28 cellular contexts compared by ENCODE assay signal in the genomic region with DNA sequence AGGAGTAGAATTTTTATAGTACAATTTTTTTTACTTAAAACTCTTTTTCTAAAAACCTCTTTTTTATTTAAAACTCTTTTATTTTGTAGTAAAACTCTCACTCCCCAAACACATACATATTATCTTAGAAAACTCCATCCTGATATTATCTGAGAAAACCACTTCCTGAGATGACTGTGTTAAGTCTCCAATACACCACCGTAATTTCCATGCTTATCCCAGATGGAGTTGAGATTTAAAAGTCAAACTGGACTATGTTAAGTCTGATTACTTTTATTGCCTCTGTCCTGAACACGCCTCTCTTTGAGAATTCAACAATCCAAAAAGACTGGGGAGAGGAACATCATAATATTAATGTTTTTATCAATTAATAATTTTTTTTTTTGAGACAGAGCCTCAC. TPM values are rescaled to one million over a fixed set of nuclear protein-coding genes. Genes with fewer than 3 reads are reported as not detected.
DNase-seq lines count a peak whose midpoint lies in the region; ATAC-seq, FAIRE-seq and TF ChIP-seq lines count a peak whose summit lies in the region.
"Had no signal": no experiment of that assay in that cellular context is flagged by ENCODE, and none has a peak within 500 bp of the region (broad histone marks: within the 10 kb centered on the region; RNA-seq: fewer than 3 reads in every experiment).

No MANE protein-coding gene starts in this region.

- no peak for TF ChIP-seq RAD21 in IMR-90 (IDR thresholded peaks at IDR 0.05; ENCODE audit: low read length)

- H3K36me3 ChIP-seq in IMR-90 (ENCODE audit: control insufficient read depth, insufficient read depth, low read length): no peaks in the 10 kb centered on the region
- peaks cover 3% of the 10 kb centered on the region for H3K36me3 ChIP-seq in astrocyte (ENCODE audit: insufficient read depth, low read length)
- no peaks in the 10 kb centered on the region for H3K36me3 ChIP-seq in hepatocyte (replicated peaks; ENCODE audit: insufficient read depth, low read depth)
- H3K36me3 ChIP-seq in brain microvascular endothelial cell (replicated peaks): no peaks in the 10 kb centered on the region
- H3K36me3 ChIP-seq: BLaER1 had no signal

- FAIRE-seq in astrocyte (lab: Jason Lieb, UNC): no peak
- FAIRE-seq: GM19239 had no signal

- TF ChIP-seq POLR2A in IMR-90 (IDR thresholded peaks at IDR 0.05; ENCODE audit: low read depth, low read length): no peak

- CTCF ChIA-PET in IMR-90 (lab: Yijun Ruan, JAX): no interaction called here

- no peak overlapping the region for H3K18ac ChIP-seq in IMR-90 (ENCODE audit: low read depth, low read length)

- no peak overlapping the region for H2BK20ac ChIP-seq in IMR-90 (ENCODE audit: low read depth, low read length)

- H3K23ac ChIP-seq in IMR-90 (ENCODE audit: low read depth, low read length): no peak overlapping the region

- POLR2A ChIA-PET in IMR-90 (lab: Charles Lee; ENCODE audit: unreplicated experiment): no interaction called here

- no peak overlapping the region for H4K8ac ChIP-seq in IMR-90 (ENCODE audit: low read depth in 2 of 2, low read length in 2 of 2)

- H3K27ac Mint-ChIP-seq in astrocyte (ENCODE audit: unreplicated experiment): no peak overlapping the region
- H3K27ac Mint-ChIP-seq: CD4-positive, CD25-positive, alpha-beta regulatory T cell; GM23338; H9; IgD-negative memory B cell; T-helper 1 cell treated with Interleukin-12 subunit alpha and Interleukin-12 subunit beta and Interleukin-4 antibody, amounts not matched to agents 30 μg/mL and 1 μg/mL, for 36 hours had no signal

- H3K4me2 ChIP-seq in IMR-90 (ENCODE audit: low read depth, low read length) (no peak overlapping the region), astrocyte (ENCODE audit: low read length) (no peak overlapping the region), hepatocyte (no peak overlapping the region)
- H3K4me2 ChIP-seq: BLaER1, GM23338, KMS-11 had no signal

- H2AFZ ChIP-seq in IMR-90 (replicated peaks; ENCODE audit: low read length, poor library complexity) (no peak overlapping the region), astrocyte (ENCODE audit: low read depth, low read length) (no peak overlapping the region), hepatocyte (no peak overlapping the region)
- H2AFZ ChIP-seq: GM23338 had no signal

- H3K9me3 ChIP-seq in IMR-90 (ENCODE audit: control insufficient read depth, insufficient read depth, low read length) (no peaks in the 10 kb centered on the region), astrocyte (ENCODE audit: insufficient read depth, low read depth, low read length) (no peaks in the 10 kb centered on the region), hepatocyte (ENCODE audit: low read depth) (no peaks in the 10 kb centered on the region)
- H3K9me3 ChIP-seq: BLaER1 had no signal

- no peak overlapping the region for H2BK15ac ChIP-seq in IMR-90 (ENCODE audit: low read depth, low read length)

- intact Hi-C loops in IMR-90 (cut with micrococcal nuclease): no loop called here

- H3K27me3 ChIP-seq in IMR-90 (ENCODE audit: control insufficient read depth, insufficient read depth, low read length) (no peaks in the 10 kb centered on the region), astrocyte (ENCODE audit: insufficient read depth, low read length) (no peaks in the 10 kb centered on the region), hepatocyte (no peaks in the 10 kb centered on the region), brain microvascular endothelial cell (replicated peaks) (no peaks in the 10 kb centered on the region)
- H3K27me3 ChIP-seq: BLaER1 had no signal

- no peaks in the 10 kb centered on the region for H3K9me2 ChIP-seq in hepatocyte (replicated peaks; ENCODE audit: insufficient read depth)

- no peak overlapping the region for H2BK120ac ChIP-seq in IMR-90 (ENCODE audit: low read depth, low read length)

- H3K4me1 Mint-ChIP-seq in astrocyte (ENCODE audit: low read depth, unreplicated experiment): peaks cover 9% of the 10 kb centered on the region
- H3K4me1 Mint-ChIP-seq: CD4-positive, CD25-positive, alpha-beta regulatory T cell; GM23338; H9 had no signal

- H4K91ac ChIP-seq in IMR-90 (ENCODE audit: insufficient read depth, low read depth, low read length): no peak overlapping the region

- H3K79me2 ChIP-seq in astrocyte (ENCODE audit: insufficient read depth, low read length): no peaks in the 10 kb centered on the region
- no peaks in the 10 kb centered on the region for H3K79me2 ChIP-seq in hepatocyte

- H2BK5ac ChIP-seq in IMR-90 (ENCODE audit: low read depth, low read length, poor library complexity, severe bottlenecking): no peak overlapping the region

- WGBS in IMR-90 (ENCODE audit: extremely low coverage in 2 of 2, insufficient read length in 1 of 2), 2 experiments: no CpG with 5 or more reads among the region's 2 CpGs
- WGBS in hepatocyte (ENCODE audit: low lambda C conversion rate, missing lambda C conversion rate): 73% methylated on average over 2 of the region's 2 CpGs

- DNase-seq in EL: peak; percentile 28
- peak; percentile 13 for DNase-seq in IMR-90
- DNase-seq in astrocyte (ENCODE audit: low read depth): peak; percentile 28
- no peak for DNase-seq in NCI-H2196 (lab: John Stamatoyannopoulos, UW; ENCODE audit: unreplicated experiment)
- no peak for DNase-seq in hepatocyte (ENCODE audit: low spot score)
- DNase-seq in NCI-H345 (lab: John Stamatoyannopoulos, UW): no peak
- DNase-seq in brain microvascular endothelial cell: no peak
- DNase-seq: CD4-positive, CD25-positive, alpha-beta regulatory T cell; DMS53; GF-D8; H9; NCI-H1048; NCI-H1417; NCI-H1694; NCI-H2029 treated with DMSO at 0.1 percent for 48 hours; NCI-H2227 treated with DMSO at 0.1 percent for 48 hours; NCI-H510A; NCI-H69; SHP77 treated with DMSO at 0.1 percent for 48 hours; SW 1271 had no signal

- H3K27me3 Mint-ChIP-seq in astrocyte (ENCODE audit: low read depth, unreplicated experiment): peaks cover 2% of the 10 kb centered on the region
- H3K27me3 Mint-ChIP-seq: CD4-positive, CD25-positive, alpha-beta regulatory T cell; IgD-negative memory B cell had no signal

- no peak overlapping the region for H3K56ac ChIP-seq in IMR-90 (ENCODE audit: extremely low read depth, insufficient read depth, low read length)

- H3K36me3 Mint-ChIP-seq in astrocyte (ENCODE audit: low read depth, unreplicated experiment): peaks cover 16% of the 10 kb centered on the region
- H3K36me3 Mint-ChIP-seq: CD4-positive, CD25-positive, alpha-beta regulatory T cell; IgD-negative memory B cell had no signal

- no peak overlapping the region for H4K5ac ChIP-seq in IMR-90 (ENCODE audit: low read depth, low read length)

- peaks cover 2% of the 10 kb centered on the region for H3K9me3 Mint-ChIP-seq in astrocyte (ENCODE audit: unreplicated experiment)
- H3K9me3 Mint-ChIP-seq: GM23338; H9; T-helper 1 cell treated with Interleukin-12 subunit alpha and Interleukin-12 subunit beta and Interleukin-4 antibody, amounts not matched to agents 30 μg/mL and 1 μg/mL, for 36 hours had no signal

- no peak overlapping the region for H3K4me3 Mint-ChIP-seq in astrocyte (ENCODE audit: unreplicated experiment)
- H3K4me3 Mint-ChIP-seq: CD4-positive, CD25-positive, alpha-beta regulatory T cell; GM23338; H9; IgD-negative memory B cell; T-helper 1 cell treated with Interleukin-12 subunit alpha and Interleukin-12 subunit beta and Interleukin-4 antibody, amounts not matched to agents 30 μg/mL and 1 μg/mL, for 36 hours had no signal

- H2AK9ac ChIP-seq in IMR-90 (replicated peaks; ENCODE audit: low read depth, low read length, poor library complexity): no peak overlapping the region

- peaks cover 9% of the 10 kb centered on the region for H3K4me1 ChIP-seq in IMR-90 (ENCODE audit: control insufficient read depth, insufficient read depth, low read length)
- H3K4me1 ChIP-seq in astrocyte (ENCODE audit: insufficient read depth, low read length): no peaks in the 10 kb centered on the region
- peaks cover 11% of the 10 kb centered on the region for H3K4me1 ChIP-seq in hepatocyte (ENCODE audit: insufficient read depth)
- H3K4me1 ChIP-seq: BLaER1 had no signal

- H3K14ac ChIP-seq in IMR-90 (replicated peaks; ENCODE audit: low read depth, low read length): no peak overlapping the region

- in situ Hi-C loops in IMR-90 (cut with MboI; ENCODE audit: low sequenced_read_pairs) (no loop called here), brain microvascular endothelial cell (cut with HindIII; ENCODE audit: low pct_ligation_motif_present, low sequenced_read_pairs) (no loop called here)

- no peak for TF ChIP-seq CTCF in IMR-90 (conservative IDR thresholded peaks at IDR 0.05; ENCODE audit: low read depth, low read length)
- TF ChIP-seq CTCF in astrocyte (IDR thresholded peaks at IDR 0.05; ENCODE audit: insufficient read depth, low read depth, low read length): no peak
- no peak for TF ChIP-seq CTCF in hepatocyte (IDR thresholded peaks at IDR 0.05; ENCODE audit: poor library complexity)
- TF ChIP-seq CTCF in brain microvascular endothelial cell (IDR thresholded peaks at IDR 0.05; ENCODE audit: low read depth, low read length, missing control alignments): no peak

- ATAC-seq in IMR-90 (ENCODE audit: low read depth): no peak
- ATAC-seq: GM23338, Panc1 had no signal

- H3K9ac ChIP-seq in IMR-90 (ENCODE audit: low read depth, low read length) (no peak overlapping the region), astrocyte (ENCODE audit: low read length) (no peak overlapping the region)
- H3K9ac ChIP-seq: BLaER1, KMS-11 had no signal

- H2AK5ac ChIP-seq in IMR-90 (ENCODE audit: low read depth, low read length): no peak overlapping the region

- H3K9me1 ChIP-seq in IMR-90 (ENCODE audit: insufficient read depth, low read length): no peaks in the 10 kb centered on the region

- no peak overlapping the region for H3K4ac ChIP-seq in IMR-90 (ENCODE audit: low read depth, low read length)

- BruUV-seq in IMR-90 (replicated peaks; lab: Mats Ljungman, UMichigan): no TSS peak

- no peak overlapping the region for H3K27ac ChIP-seq in IMR-90 (ENCODE audit: insufficient read depth, low read length)
- no peak overlapping the region for H3K27ac ChIP-seq in astrocyte (ENCODE audit: low read depth, low read length)
- H3K27ac ChIP-seq in hepatocyte: no peak overlapping the region
- no peak overlapping the region for H3K27ac ChIP-seq in brain microvascular endothelial cell
- H3K27ac ChIP-seq: BLaER1, KMS-11 had no signal

- dilution Hi-C loops in IMR-90 (cut with HindIII; ENCODE audit: low sequenced_read_pairs, unreplicated experiment): no loop called here

- H3K4me3 ChIP-seq in IMR-90 (ENCODE audit: insufficient read depth, low read depth, low read length) (no peak overlapping the region), astrocyte (ENCODE audit: insufficient read depth, low read depth, low read length) (no peak overlapping the region), hepatocyte (no peak overlapping the region), brain microvascular endothelial cell (ENCODE audit: low read depth, low read length) (no peak overlapping the region)
- H3K4me3 ChIP-seq: BLaER1, GM23338 had no signal

- H4K20me1 ChIP-seq in IMR-90 (ENCODE audit: insufficient read depth, low read length) (no peaks in the 10 kb centered on the region), astrocyte (ENCODE audit: insufficient read depth, low read length) (no peaks in the 10 kb centered on the region), hepatocyte (ENCODE audit: insufficient read depth, poor library complexity, severe bottlenecking) (no peaks in the 10 kb centered on the region)
- H4K20me1 ChIP-seq: BLaER1 had no signal

- H3K79me1 ChIP-seq in IMR-90 (ENCODE audit: low read depth in 1 of 2, low read length in 2 of 2): no peaks in the 10 kb centered on the region

RNA-seq across cellular contexts. Expression of a gene that starts 3.7 kb away (rescaled TPM):
- total RNA-seq in IMR-90 (2012; rRNA removed) (2.8 and 4.3 TPM in 2 replicates), astrocyte (3.0 and 4.2 TPM in 2 replicates), hepatocyte (8.4 and 8.5 TPM in 2 replicates)
- polyA plus RNA-seq in IMR-90 (2012; rRNA removed) (3.4 and 4.3 TPM in 2 replicates), hepatocyte (6.5 and 9.1 TPM in 2 replicates)
- polyA plus RNA-seq in IMR-90 (2012; cell fraction: cytosol; rRNA removed): 2.0 and 2.2 TPM in 2 replicates
- 11.8 and 15.0 TPM in 2 replicates for polyA plus RNA-seq in IMR-90 (2012; cell fraction: nucleus; rRNA removed; ENCODE audit: low replicate concordance)
- total RNA-seq: CD4-positive, CD25-positive, alpha-beta regulatory T cell; OCI-LY7 had no signal
- polyA plus RNA-seq: CD4-positive, CD25-positive, alpha-beta regulatory T cell; IgD-negative memory B cell had no signal

Comparison
In these comparisons a context has a peak if more than half of its experiments do, and no peak if none do; other contexts are left out.
1. DNase-seq: peak in EL (single experiment), IMR-90 (single experiment) and astrocyte (single experiment); none in NCI-H2196 (single experiment), hepatocyte (single experiment), NCI-H345 (single experiment) and brain microvascular endothelial cell (single experiment).